9 cellular contexts compared by ENCODE assay signal in the genomic region with DNA sequence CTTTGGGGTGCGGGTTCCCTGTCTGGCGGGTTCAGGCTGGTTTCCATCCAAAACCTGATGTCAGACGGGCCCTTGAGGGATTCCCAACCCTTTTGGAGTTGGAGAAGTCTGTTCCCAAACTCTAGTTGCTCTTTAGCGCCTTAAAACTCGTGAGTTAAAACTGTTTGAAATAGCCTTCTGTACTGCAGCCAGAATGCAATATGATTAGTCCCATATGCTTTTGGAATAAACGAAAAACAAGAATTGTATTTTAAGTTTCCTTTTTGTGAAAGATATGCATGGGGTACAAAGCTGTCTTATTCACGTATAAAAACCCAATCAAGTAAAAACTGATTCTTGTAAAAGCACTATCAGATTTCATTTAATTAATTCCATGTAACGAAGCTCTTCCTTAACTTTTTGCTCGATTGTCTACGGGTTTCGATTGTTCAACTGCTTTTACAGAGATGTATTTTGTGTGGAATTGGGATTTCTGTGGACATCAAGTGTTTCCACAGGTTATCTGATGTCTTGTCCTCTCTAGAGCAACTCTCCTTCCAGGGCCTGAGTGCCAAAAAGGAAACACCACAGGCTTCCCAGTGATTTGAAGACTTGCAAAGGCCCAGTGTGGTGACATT. TPM values are rescaled to one million over a fixed set of nuclear protein-coding genes. Genes with fewer than 3 reads are reported as not detected.
DNase-seq lines count a peak whose midpoint lies in the region; ATAC-seq, FAIRE-seq and TF ChIP-seq lines count a peak whose summit lies in the region.
"Had no signal": no experiment of that assay in that cellular context is flagged by ENCODE, and none has a peak within 500 bp of the region (broad histone marks: within the 10 kb centered on the region; RNA-seq: fewer than 3 reads in every experiment).

No MANE protein-coding gene starts in this region.

- POLR2A ChIA-PET in RWPE1 (lab: Yijun Ruan, JAX; ENCODE audit: low non-redundant PET) = no interaction called here

- H3K27me3 ChIP-seq in esophagus squamous epithelium (no peaks in the 10 kb centered on the region), pancreas (no peaks in the 10 kb centered on the region)

- TF ChIP-seq CTCF in Calu3 (IDR thresholded peaks at IDR 0.05; ENCODE audit: unreplicated experiment) (no peak), RWPE1 (conservative IDR thresholded peaks at IDR 0.05; ENCODE audit: low read depth) (no peak), esophagus squamous epithelium (IDR thresholded peaks at IDR 0.05) (no peak), pancreas (IDR thresholded peaks at IDR 0.05) (no peak)

- TF ChIP-seq POLR2A in esophagus squamous epithelium (IDR thresholded peaks at IDR 0.05) = no peak

- peak overlapping the region; percentile 82 for H3K27ac Mint-ChIP-seq in Calu3 (ENCODE audit: unreplicated experiment)

- H3K4me1 ChIP-seq in esophagus squamous epithelium (peaks cover 0 to 56% (median 6%) of the 10 kb centered on the region in 3 donors), pancreas (no peaks in the 10 kb centered on the region)

- CTCF ChIA-PET in Calu3 (lab: Charles Lee) = interaction anchor here (1.4 kb wide), 1 partner anchor 15 kb away, joined by 4 read pairs; no protein-coding TSS in a partner anchor
- CTCF ChIA-PET in RWPE1 (lab: Yijun Ruan, JAX) = no interaction called here

- H3K36me3 Mint-ChIP-seq in Calu3 (ENCODE audit: insufficient read depth, unreplicated experiment) = peaks cover 29% of the 10 kb centered on the region

- H3K4me3 Mint-ChIP-seq in Calu3 (ENCODE audit: low read depth, unreplicated experiment) = peak overlapping the region; percentile 75

- peak overlapping the region; percentile 53 to 72 (median 58) for H3K4me3 ChIP-seq in esophagus squamous epithelium
- peak overlapping the region; percentile 33 to 54 (median 44) for H3K4me3 ChIP-seq in pancreas

- peak overlapping the region; percentile 93 for H3K27ac ChIP-seq in RWPE1
- peak overlapping the region; percentile 87 to 94 (median 90) for H3K27ac ChIP-seq in esophagus squamous epithelium
- peak overlapping the region; percentile 17 to 74 (median 60) for H3K27ac ChIP-seq in pancreas

- H3K9me3 ChIP-seq in esophagus squamous epithelium (no peaks in the 10 kb centered on the region), pancreas (no peaks in the 10 kb centered on the region)

- peaks cover 24% of the 10 kb centered on the region for H3K4me1 Mint-ChIP-seq in Calu3 (ENCODE audit: low read depth, unreplicated experiment)

- peak; percentile 41 for FAIRE-seq in pancreas (lab: Jason Lieb, UNC)

- H3K36me3 ChIP-seq in esophagus squamous epithelium (no peaks in the 10 kb centered on the region), pancreas (no peaks in the 10 kb centered on the region)

- no peaks in the 10 kb centered on the region for H3K27me3 Mint-ChIP-seq in Calu3 (ENCODE audit: unreplicated experiment)

- ATAC-seq in pancreas (no peak), GM18861 (IDR thresholded peaks at IDR 0.05; ENCODE audit: unreplicated experiment) (no peak), HG03280 (IDR thresholded peaks at IDR 0.05; ENCODE audit: unreplicated experiment) (no peak)

- DNase-seq in Calu3 (no peak), RWPE1 (ENCODE audit: low spot score) (no peak), esophagus squamous epithelium (lab: John Stamatoyannopoulos, UW) (no peak), pancreas (no peak), amygdala (lab: John Stamatoyannopoulos, UW) (no peak)
- DNase-seq in stimulated activated CD4-positive, alpha-beta T cell treated with anti-CD3 and anti-CD28 coated beads, Interleukin-4, amount 100 ng/mL, for 4 hours = no peak
- DNase-seq: NCI-H510A had no signal

- H3K9me3 Mint-ChIP-seq in Calu3 (ENCODE audit: low read depth, unreplicated experiment) = no peaks in the 10 kb centered on the region

- BruUV-seq in Calu3 (replicated peaks; lab: Mats Ljungman, UMichigan) = TSS peak; percentile 69

- intact Hi-C loops in Calu3 (cut with micrococcal nuclease; ENCODE audit: unreplicated experiment) = loop anchor here (5.0 kb wide), 1 partner anchor 46 kb away; no protein-coding TSS in a partner anchor
- intact Hi-C loops in esophagus squamous epithelium (cut with DNase I) = no loop called here
- intact Hi-C loops in pancreas (cut with DNase I) = no loop called here

- WGBS in esophagus squamous epithelium, 2 donors = 26 to 47% methylated on average over 6 to 9 of the region's 11 CpGs
- 14 to 40% methylated on average over 11 of the region's 11 CpGs for WGBS in pancreas, 2 donors

RNA-seq across cellular contexts. Expression of a gene that starts 49.5 kb away (rescaled TPM):
- 0.38 and 0.39 TPM in 2 replicates for total RNA-seq in Calu3 (2022)
- 1 to 10 TPM in 2 of 4 donors, under 1 TPM in 1, not detected in 1; 0.26 to 3.1 (median 1.7) TPM for total RNA-seq in esophagus squamous epithelium
- under 1 TPM in 5 of 6 donors, not detected in 1; 0.19 to 0.32 (median 0.24) TPM for total RNA-seq in pancreas
- polyA plus RNA-seq in pancreas = under 1 TPM; 0.30 to 0.40 TPM
